ENCODE assay signal across 34 cellular contexts in genomic region chr7:142228681-142229080, GRCh38. TPM values are rescaled to one million over a fixed set of nuclear protein-coding genes. Genes with fewer than 3 reads are reported as not detected.
"Had no signal": no experiment of that assay in that cellular context is flagged by ENCODE, and none has a peak within 500 bp of the region (broad histone marks: within the 10 kb centered on the region; RNA-seq: fewer than 3 reads in every experiment).

No MANE protein-coding gene starts in this region.

- ATAC-seq: left cardiac atrium; mucosa of descending colon; naive thymus-derived CD4-positive, alpha-beta T cell; natural killer cell treated with Interleukin-12 subunit alpha and Interleukin-12 subunit beta and Interleukin-15 and Interleukin-18, amount 100 ng/mL, for 72 hours; right lobe of liver; stimulated activated naive B cell treated with anti-CD40 and anti-IgM and Interleukin-4, amounts not matched to agents 10 μg/mL and 1 μg/mL and 100 μg/mL, for 72 hours; stimulated activated naive CD8-positive, alpha-beta T cell treated with anti-CD3 and anti-CD28 coated beads, Interleukin-15, Interleukin-2, amounts not matched to agents 100 U/mL and 50 U/mL, for 24 hours had no signal

- H3K79me2 ChIP-seq: hepatocyte had no signal

- FAIRE-seq: keratinocyte had no signal

- H3K4me1 ChIP-seq: left ventricle myocardium inferior, right atrium auricular region, right lobe of liver, stomach, testis, thyroid gland, transverse colon, upper lobe of left lung, vagina had no signal

- H2AFZ ChIP-seq: hepatocyte had no signal

- H3K4me3 ChIP-seq: hepatocyte, left ventricle myocardium inferior, lung, mucosa of descending colon, ovary, right atrium auricular region, right lobe of liver, smooth muscle cell, stomach, testis, thyroid gland, transverse colon, upper lobe of left lung, vagina had no signal

- H3K36me3 ChIP-seq: left ventricle myocardium inferior, ovary, right atrium auricular region, right lobe of liver, stomach, thyroid gland, transverse colon, upper lobe of left lung, vagina had no signal

- H3K4me2 ChIP-seq: hepatocyte, smooth muscle cell had no signal

- DNase-seq: kidney glomerular epithelial cell; left cardiac atrium; left ventricle myocardium inferior; midbrain; mucosa of descending colon; naive thymus-derived CD4-positive, alpha-beta T cell; ovary; right lobe of liver; stimulated activated CD4-positive, alpha-beta T cell treated with anti-CD3 and anti-CD28 coated beads, Interleukin-1b, Interleukin-23, amount 100 ng/mL, for 48 hours; stimulated activated CD4-positive, alpha-beta T cell treated with anti-CD3 and anti-CD28 coated beads, Interleukin-4, amount 100 ng/mL, for 1 hour; stimulated activated naive B cell treated with anti-CD40 and anti-IgM and Interleukin-4, amounts not matched to agents 10 μg/mL and 1 μg/mL and 100 μg/mL, for 72 hours; stimulated activated naive CD8-positive, alpha-beta T cell treated with anti-CD3 and anti-CD28 coated beads, Interleukin-15, Interleukin-2, amounts not matched to agents 100 U/mL and 50 U/mL, for 24 hours; stomach; testis; thyroid gland; transverse colon; upper lobe of left lung had no signal

- H3K9me3 ChIP-seq: left ventricle myocardium inferior, mucosa of descending colon, ovary, right atrium auricular region, right lobe of liver, stomach, testis, thyroid gland, transverse colon, upper lobe of left lung, vagina had no signal

- H3K27ac ChIP-seq: hepatocyte, left ventricle myocardium inferior, ovary, right atrium auricular region, right lobe of liver, stomach, testis, thyroid gland, transverse colon, upper lobe of left lung, vagina had no signal

- H3K27me3 ChIP-seq: hepatocyte, ovary, right atrium auricular region, right lobe of liver, testis, thyroid gland, transverse colon, upper lobe of left lung, vagina had no signal

RNA-seq across cellular contexts. Expression of gene PRSS58, which starts 29.2 kb away (rescaled TPM):
- total RNA-seq: hepatocyte; left cardiac atrium; left ventricle myocardium inferior; lower leg skin; lung; mesenteric fat pad; mucosa of descending colon; myocyte; naive thymus-derived CD4-positive, alpha-beta T cell; natural killer cell treated with Interleukin-12 subunit alpha and Interleukin-12 subunit beta and Interleukin-15 and Interleukin-18, amount 100 ng/mL, for 72 hours; omental fat pad; ovary; progenitor cell of endocrine pancreas; pulmonary artery endothelial cell; renal cortical epithelial cell; right atrium auricular region; right lobe of liver; skeletal muscle tissue; smooth muscle cell; stomach; thyroid gland; transverse colon; upper lobe of left lung; urinary bladder; vagina had no signal
- polyA plus RNA-seq: hepatocyte; keratinocyte; lung; naive thymus-derived CD4-positive, alpha-beta T cell; neural cell; ovary; smooth muscle cell; stomach; urinary bladder had no signal
